16 cellular contexts compared by ENCODE assay signal in the genomic region with DNA sequence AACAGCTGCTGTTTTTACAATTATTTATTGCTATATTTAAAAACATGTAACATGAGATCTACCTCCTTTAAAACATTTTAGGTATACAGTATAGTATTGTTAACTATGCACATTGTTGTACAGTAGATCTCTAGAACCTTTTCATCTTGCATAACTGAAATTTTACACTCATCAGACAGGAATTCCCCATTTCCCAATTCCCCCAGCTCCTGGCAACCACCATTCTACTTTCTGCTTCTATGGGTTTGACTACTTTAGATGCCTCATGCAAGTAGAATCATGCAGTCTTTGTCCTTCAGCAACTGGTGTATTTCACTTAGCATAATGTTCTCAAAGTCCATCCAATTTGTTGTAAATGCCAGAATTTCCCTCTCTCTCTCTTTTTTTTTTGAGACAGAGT. TPM values are rescaled to one million over a fixed set of nuclear protein-coding genes. Genes with fewer than 3 reads are reported as not detected.
DNase-seq lines count a peak whose midpoint lies in the region; ATAC-seq, FAIRE-seq and TF ChIP-seq lines count a peak whose summit lies in the region.
"Had no signal": no experiment of that assay in that cellular context is flagged by ENCODE, and none has a peak within 500 bp of the region (broad histone marks: within the 10 kb centered on the region; RNA-seq: fewer than 3 reads in every experiment).

No MANE protein-coding gene starts in this region.

- no peak for TF ChIP-seq POLR2A in H54 (IDR thresholded peaks at IDR 0.05; ENCODE audit: low read depth, low read length)

- H3K9ac ChIP-seq in smooth muscle cell (ENCODE audit: low read depth): no peak overlapping the region

- H3F3A ChIP-seq in smooth muscle cell (ENCODE audit: low read depth): no peaks in the 10 kb centered on the region

- no peaks in the 10 kb centered on the region for H3K9me3 Mint-ChIP-seq in stimulated activated effector memory CD8-positive, alpha-beta T cell treated with anti-CD3 and anti-CD28 coated beads, Interleukin-12 subunit alpha, Interleukin-12 subunit beta, amount 100 ng/mL, for 72 hours
- peaks cover 4% of the 10 kb centered on the region for H3K9me3 Mint-ChIP-seq in progenitor cell of endocrine pancreas (ENCODE audit: low read depth)
- H3K9me3 Mint-ChIP-seq: memory B cell had no signal

- H3K27ac ChIP-seq in smooth muscle cell (ENCODE audit: low read depth): no peak overlapping the region

- no peaks in the 10 kb centered on the region for H4K20me1 ChIP-seq in smooth muscle cell (ENCODE audit: low read depth)

- no peaks in the 10 kb centered on the region for H3K27me3 ChIP-seq in smooth muscle cell (ENCODE audit: low read depth)

- H3K27me3 Mint-ChIP-seq in T-helper 17 cell (peaks cover 14% of the 10 kb centered on the region), progenitor cell of endocrine pancreas (no peaks in the 10 kb centered on the region)
- H3K27me3 Mint-ChIP-seq: memory B cell had no signal

- no peaks in the 10 kb centered on the region for H3K79me2 ChIP-seq in smooth muscle cell (ENCODE audit: low read depth)

- peak overlapping the region; percentile 16 for H3K27ac Mint-ChIP-seq in T-helper 17 cell
- no peak overlapping the region for H3K27ac Mint-ChIP-seq in stimulated activated effector memory CD8-positive, alpha-beta T cell treated with anti-CD3 and anti-CD28 coated beads, Interleukin-12 subunit alpha, Interleukin-12 subunit beta, amount 100 ng/mL, for 72 hours
- no peak overlapping the region for H3K27ac Mint-ChIP-seq in progenitor cell of endocrine pancreas
- H3K27ac Mint-ChIP-seq: memory B cell had no signal

- no peaks in the 10 kb centered on the region for H3K36me3 ChIP-seq in smooth muscle cell (ENCODE audit: low read depth)

- H3K4me1 ChIP-seq in smooth muscle cell (ENCODE audit: low read depth): no peaks in the 10 kb centered on the region

- no peak overlapping the region for H2AFZ ChIP-seq in smooth muscle cell (ENCODE audit: low read depth)

- ATAC-seq in T-helper 17 cell (no peak), HG02623 (IDR thresholded peaks at IDR 0.05; ENCODE audit: unreplicated experiment) (no peak)
- peak; percentile 42 for ATAC-seq in stimulated activated effector memory CD8-positive, alpha-beta T cell treated with anti-CD3 and anti-CD28 coated beads, Interleukin-12 subunit alpha, Interleukin-12 subunit beta, amount 100 ng/mL, for 72 hours

- peak; percentile 23 for FAIRE-seq in H54 (lab: Jason Lieb, UNC)
- FAIRE-seq: D721Med had no signal

- H3K4me1 Mint-ChIP-seq in T-helper 17 cell (no peaks in the 10 kb centered on the region), progenitor cell of endocrine pancreas (ENCODE audit: low read depth) (no peaks in the 10 kb centered on the region)
- H3K4me1 Mint-ChIP-seq in stimulated activated effector memory CD8-positive, alpha-beta T cell treated with anti-CD3 and anti-CD28 coated beads, Interleukin-12 subunit alpha, Interleukin-12 subunit beta, amount 100 ng/mL, for 72 hours: no peaks in the 10 kb centered on the region
- H3K4me1 Mint-ChIP-seq: central memory CD8-positive, alpha-beta T cell; memory B cell had no signal

- DNase-seq in H54 (ENCODE audit: insufficient read length, low spot score) (no peak), T-helper 17 cell (no peak), fibroblast of gingiva (ENCODE audit: low read depth) (peak; percentile 63), progenitor cell of endocrine pancreas (ENCODE audit: low spot score, unreplicated experiment) (no peak), smooth muscle cell (lab: John Stamatoyannopoulos, UW; ENCODE audit: unreplicated experiment) (no peak), KBM-7 (no peak)
- no peak for DNase-seq in stimulated activated effector memory CD8-positive, alpha-beta T cell treated with anti-CD3 and anti-CD28 coated beads, Interleukin-12 subunit alpha, Interleukin-12 subunit beta, amount 100 ng/mL, for 72 hours (ENCODE audit: low spot score in 2 of 2)
- DNase-seq: activated naive CD4-positive, alpha-beta T cell treated with Interleukin-2 at 50 U/mL for 16 hours; KG1; NCI-H1694 treated with DMSO at 0.1 percent for 48 hours; SHP77 had no signal

- H3K4me2 ChIP-seq in smooth muscle cell: no peak overlapping the region

- peaks cover 3% of the 10 kb centered on the region for H3K9me3 ChIP-seq in T-helper 17 cell (ENCODE audit: control insufficient read depth, low read length, poor library complexity, severe bottlenecking)
- no peaks in the 10 kb centered on the region for H3K9me3 ChIP-seq in smooth muscle cell (replicated peaks; ENCODE audit: low read depth)

- H3K36me3 Mint-ChIP-seq in T-helper 17 cell (ENCODE audit: low read depth): no peaks in the 10 kb centered on the region
- H3K36me3 Mint-ChIP-seq in stimulated activated effector memory CD8-positive, alpha-beta T cell treated with anti-CD3 and anti-CD28 coated beads, Interleukin-12 subunit alpha, Interleukin-12 subunit beta, amount 100 ng/mL, for 72 hours: no peaks in the 10 kb centered on the region
- no peaks in the 10 kb centered on the region for H3K36me3 Mint-ChIP-seq in progenitor cell of endocrine pancreas (ENCODE audit: insufficient read depth)
- H3K36me3 Mint-ChIP-seq: memory B cell had no signal

- no peak for TF ChIP-seq CTCF in progenitor cell of endocrine pancreas (IDR thresholded peaks at IDR 0.05; ENCODE audit: unreplicated experiment)
- no peak for TF ChIP-seq CTCF in smooth muscle cell (IDR thresholded peaks at IDR 0.05; ENCODE audit: borderline replicate concordance, insufficient read depth, poor library complexity, severe bottlenecking)

- in situ Hi-C loops in KBM-7 (cut with MboI; ENCODE audit: low pct_unique_long_range_greater_than_20kb, low sequenced_read_pairs): no loop called here

- no peak overlapping the region for H3K4me3 ChIP-seq in smooth muscle cell

- no peak overlapping the region for H3K4me3 Mint-ChIP-seq in T-helper 17 cell
- no peak overlapping the region for H3K4me3 Mint-ChIP-seq in stimulated activated effector memory CD8-positive, alpha-beta T cell treated with anti-CD3 and anti-CD28 coated beads, Interleukin-12 subunit alpha, Interleukin-12 subunit beta, amount 100 ng/mL, for 72 hours
- no peak overlapping the region for H3K4me3 Mint-ChIP-seq in progenitor cell of endocrine pancreas (ENCODE audit: low read depth)
- H3K4me3 Mint-ChIP-seq: central memory CD8-positive, alpha-beta T cell; memory B cell had no signal

RNA-seq across cellular contexts. Expression of a gene that starts 9.7 kb away (rescaled TPM):
- total RNA-seq in T-helper 17 cell: 10 to 100 TPM; 20.2 to 21.3 TPM
- 52.6 and 55.9 TPM in 2 replicates for total RNA-seq in progenitor cell of endocrine pancreas
- total RNA-seq in smooth muscle cell: 58.5 and 82.6 TPM in 2 replicates
- polyA plus RNA-seq in smooth muscle cell: 36.9 and 37.4 TPM in 2 replicates

RNA-seq across cellular contexts. Expression of a gene that starts 48.5 kb away (rescaled TPM):
- total RNA-seq in T-helper 17 cell (1 to 10 TPM in 1 of 2 donors, under 1 TPM in 1; 0.32 to 1.4 TPM), progenitor cell of endocrine pancreas (not detected in 2 replicates), smooth muscle cell (0.31 TPM in 1 of 2 replicates, not detected in the other)
- polyA plus RNA-seq in smooth muscle cell: not detected in 2 replicates
- total RNA-seq: osteoblast had no signal
